ENCODE assay signal across 1 cellular context in the genomic region with DNA sequence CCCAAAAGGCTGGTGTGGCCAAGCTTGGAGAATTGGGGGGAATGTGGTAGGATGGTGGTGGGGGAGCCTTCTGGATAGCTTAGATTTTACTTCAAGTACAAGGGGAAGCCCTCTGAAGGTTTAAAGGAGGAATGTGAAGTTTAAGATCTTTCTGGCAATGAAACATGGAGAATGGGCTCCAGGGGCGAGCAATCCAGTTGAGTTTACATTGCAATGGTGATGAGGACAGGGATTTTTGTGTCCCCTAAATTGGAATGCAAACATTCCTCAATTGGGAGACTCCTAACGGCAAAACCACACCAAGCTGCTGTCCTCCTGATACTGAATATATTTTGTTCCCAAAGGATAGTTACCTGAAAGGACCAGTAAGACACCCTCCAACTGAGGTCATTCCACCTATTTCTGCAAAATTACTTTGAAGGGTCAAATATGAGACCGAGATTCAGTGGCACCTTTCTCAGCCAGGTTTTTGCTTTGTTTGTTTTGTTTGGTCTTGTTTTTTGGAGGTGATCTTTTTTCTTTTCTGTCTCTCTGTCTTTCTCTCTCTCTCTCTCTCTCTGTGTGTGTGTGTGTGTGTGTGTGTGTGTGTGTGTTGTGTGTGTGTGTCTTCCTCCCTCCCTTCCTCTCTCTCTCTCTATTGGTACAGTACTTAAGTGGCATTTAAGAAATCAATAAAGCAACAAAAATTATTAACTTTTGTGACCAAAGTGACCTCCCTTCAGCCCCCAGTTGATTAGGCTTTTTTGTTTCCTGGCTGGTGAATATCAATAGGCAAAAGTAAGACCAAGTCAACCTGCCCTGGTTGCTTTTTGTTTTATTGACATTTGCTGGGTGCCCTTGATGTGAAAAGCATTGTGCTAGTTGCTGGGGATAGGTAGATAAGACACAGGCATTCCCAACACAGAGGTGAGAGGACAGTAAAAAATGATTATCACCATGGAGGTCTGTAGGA.
TF ChIP-seq lines count a peak whose summit lies in the region.

No MANE protein-coding gene starts in this region.

TF ChIP-seq in HepG2, 621 proteins besides CTCF, POLR2A, EP300 and RAD21 (continued from another document and continues in another):
- TF ChIP-seq MNT (IDR thresholded peaks at IDR 0.05) (peak; percentile 21; the same call in 1 of the 2 replicates), ZHX2 (IDR thresholded peaks at IDR 0.05; ENCODE audit: low read depth) (peak; percentile 20; the same call in 1 of the 2 replicates), ZHX2 (CRISPR knock-in tag; IDR thresholded peaks at IDR 0.05; ENCODE audit: borderline replicate concordance) (no peak), POLR2AphosphoS5 (IDR thresholded peaks at IDR 0.05; ENCODE audit: low read depth, low read length) (no peak), CENPX (CRISPR knock-in tag; IDR thresholded peaks at IDR 0.05) (no peak), PAXIP1 (CRISPR knock-in tag; conservative IDR thresholded peaks at IDR 0.05) (peak; percentile 79), THAP7 (CRISPR knock-in tag; IDR thresholded peaks at IDR 0.05) (no peak), ZNF292 (CRISPR knock-in tag; IDR thresholded peaks at IDR 0.05; ENCODE audit: borderline replicate concordance, low read depth) (peak; percentile 16), TARDBP (CRISPR knock-in tag; IDR thresholded peaks at IDR 0.05) (no peak), NFKBIZ (CRISPR knock-in tag; IDR thresholded peaks at IDR 0.05) (no peak), XBP1 (CRISPR knock-in tag; IDR thresholded peaks at IDR 0.05) (no peak), ZNF674 (CRISPR knock-in tag; IDR thresholded peaks at IDR 0.05; ENCODE audit: low read depth) (no peak), MED1 (CRISPR knock-in tag; IDR thresholded peaks at IDR 0.05) (no peak), NR2F2 (IDR thresholded peaks at IDR 0.05; ENCODE audit: borderline replicate concordance, low read depth) (0 out of 2 replicates have a peak, but pooled peaks have one; percentile 18), HNRNPLL (IDR thresholded peaks at IDR 0.05; ENCODE audit: low read depth, low read length, poor library complexity, severe bottlenecking) (no peak), KAT8 (CRISPR knock-in tag; IDR thresholded peaks at IDR 0.05) (no peak), ONECUT2 (CRISPR knock-in tag; IDR thresholded peaks at IDR 0.05) (peak; percentile 87), SIN3A (IDR thresholded peaks at IDR 0.05; ENCODE audit: borderline replicate concordance, low read depth, low read length) (no peak), ZNF644 (CRISPR knock-in tag; IDR thresholded peaks at IDR 0.05; ENCODE audit: low read depth) (no peak), NFATC3 (CRISPR knock-in tag; IDR thresholded peaks at IDR 0.05) (no peak), DPF2 (CRISPR knock-in tag; IDR thresholded peaks at IDR 0.05; ENCODE audit: borderline replicate concordance, low read depth) (peak; percentile 75; the same call in 1 of the 2 replicates), PPARG (CRISPR knock-in tag; conservative IDR thresholded peaks at IDR 0.05) (no peak), PCBP1 (IDR thresholded peaks at IDR 0.05; ENCODE audit: borderline replicate concordance, low read depth, low read length) (no peak), ZNF382 (CRISPR knock-in tag; IDR thresholded peaks at IDR 0.05; ENCODE audit: borderline replicate concordance) (no peak), STAT6 (CRISPR knock-in tag; IDR thresholded peaks at IDR 0.05; ENCODE audit: borderline replicate concordance) (no peak; the same call in 1 of the 2 replicates), ETV6 (CRISPR knock-in tag; conservative IDR thresholded peaks at IDR 0.05) (no peak), JUNB (CRISPR knock-in tag; IDR thresholded peaks at IDR 0.05; ENCODE audit: borderline replicate concordance) (peak; percentile 75; the same call in 1 of the 2 replicates), ZNF773 (CRISPR knock-in tag; IDR thresholded peaks at IDR 0.05; ENCODE audit: borderline replicate concordance) (no peak), ARNTL (CRISPR knock-in tag; IDR thresholded peaks at IDR 0.05) (peak; percentile 39; the same call in 1 of the 2 replicates), NFE2L1 (CRISPR knock-in tag; IDR thresholded peaks at IDR 0.05; ENCODE audit: borderline replicate concordance) (no peak), RBM39 (IDR thresholded peaks at IDR 0.05; ENCODE audit: low read depth, low read length, poor library complexity, severe bottlenecking) (no peak), MEIS2 (CRISPR knock-in tag; IDR thresholded peaks at IDR 0.05) (no peak)
- TF ChIP-seq, protein P1, sequence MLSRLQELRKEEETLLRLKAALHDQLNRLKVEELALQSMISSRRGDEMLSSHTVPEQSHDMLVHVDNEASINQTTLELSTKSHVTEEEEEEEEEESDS (CRISPR knock-in tag; IDR thresholded peaks at IDR 0.05; ENCODE audit: borderline replicate concordance), result no peak
- TF ChIP-seq, protein P2, sequence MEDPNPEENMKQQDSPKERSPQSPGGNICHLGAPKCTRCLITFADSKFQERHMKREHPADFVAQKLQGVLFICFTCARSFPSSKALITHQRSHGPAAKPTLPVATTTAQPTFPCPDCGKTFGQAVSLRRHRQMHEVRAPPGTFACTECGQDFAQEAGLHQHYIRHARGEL (CRISPR knock-in tag; IDR thresholded peaks at IDR 0.05), result no peak
- TF ChIP-seq, protein P3, sequence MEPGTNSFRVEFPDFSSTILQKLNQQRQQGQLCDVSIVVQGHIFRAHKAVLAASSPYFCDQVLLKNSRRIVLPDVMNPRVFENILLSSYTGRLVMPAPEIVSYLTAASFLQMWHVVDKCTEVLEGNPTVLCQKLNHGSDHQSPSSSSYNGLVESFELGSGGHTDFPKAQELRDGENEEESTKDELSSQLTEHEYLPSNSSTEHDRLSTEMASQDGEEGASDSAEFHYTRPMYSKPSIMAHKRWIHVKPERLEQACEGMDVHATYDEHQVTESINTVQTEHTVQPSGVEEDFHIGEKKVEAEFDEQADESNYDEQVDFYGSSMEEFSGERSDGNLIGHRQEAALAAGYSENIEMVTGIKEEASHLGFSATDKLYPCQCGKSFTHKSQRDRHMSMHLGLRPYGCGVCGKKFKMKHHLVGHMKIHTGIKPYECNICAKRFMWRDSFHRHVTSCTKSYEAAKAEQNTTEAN (CRISPR knock-in tag; conservative IDR thresholded peaks at IDR 0.05), result 0 out of 2 replicates have a peak, but pooled peaks have one; percentile 25
- TF ChIP-seq, protein P4, sequence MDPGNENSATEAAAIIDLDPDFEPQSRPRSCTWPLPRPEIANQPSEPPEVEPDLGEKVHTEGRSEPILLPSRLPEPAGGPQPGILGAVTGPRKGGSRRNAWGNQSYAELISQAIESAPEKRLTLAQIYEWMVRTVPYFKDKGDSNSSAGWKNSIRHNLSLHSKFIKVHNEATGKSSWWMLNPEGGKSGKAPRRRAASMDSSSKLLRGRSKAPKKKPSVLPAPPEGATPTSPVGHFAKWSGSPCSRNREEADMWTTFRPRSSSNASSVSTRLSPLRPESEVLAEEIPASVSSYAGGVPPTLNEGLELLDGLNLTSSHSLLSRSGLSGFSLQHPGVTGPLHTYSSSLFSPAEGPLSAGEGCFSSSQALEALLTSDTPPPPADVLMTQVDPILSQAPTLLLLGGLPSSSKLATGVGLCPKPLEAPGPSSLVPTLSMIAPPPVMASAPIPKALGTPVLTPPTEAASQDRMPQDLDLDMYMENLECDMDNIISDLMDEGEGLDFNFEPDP (CRISPR knock-in tag; conservative IDR thresholded peaks at IDR 0.05), result no peak
- TF ChIP-seq, protein P5, sequence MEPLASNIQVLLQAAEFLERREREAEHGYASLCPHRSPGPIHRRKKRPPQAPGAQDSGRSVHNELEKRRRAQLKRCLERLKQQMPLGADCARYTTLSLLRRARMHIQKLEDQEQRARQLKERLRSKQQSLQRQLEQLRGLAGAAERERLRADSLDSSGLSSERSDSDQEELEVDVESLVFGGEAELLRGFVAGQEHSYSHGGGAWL (CRISPR knock-in tag; IDR thresholded peaks at IDR 0.05), result no peak
